Comparison of ENCODE assay signal across 12 cellular contexts in the genomic region with DNA sequence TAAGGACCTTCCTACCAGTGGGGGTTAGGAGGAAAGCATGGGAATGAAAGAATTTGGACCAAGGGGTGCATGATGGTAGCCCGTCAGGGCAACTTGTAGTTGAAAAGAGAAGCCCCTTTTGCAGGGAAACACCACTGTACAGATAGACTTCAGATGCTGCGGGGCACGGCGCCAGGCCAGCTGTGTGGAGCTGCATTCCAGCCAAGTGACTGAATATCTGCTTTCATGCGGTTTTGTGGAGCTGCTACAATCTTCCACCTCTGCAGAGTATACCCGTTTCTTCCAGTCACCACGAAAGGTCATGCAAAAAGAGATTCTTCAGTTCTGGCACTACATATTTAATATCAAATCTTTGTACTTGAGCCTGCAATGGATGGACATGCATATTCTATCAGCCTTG.
A peak's percentile ranks its signal among the peaks of the same experiment; 100 is the strongest.
DNase-seq lines count a peak whose midpoint lies in the region; ATAC-seq and TF ChIP-seq lines count a peak whose summit lies in the region.
"Had no signal": no experiment of that assay in that cellular context is flagged by ENCODE, and none has a peak within 500 bp of the region (broad histone marks: within the 10 kb centered on the region; RNA-seq: fewer than 3 reads in every experiment).

No MANE protein-coding gene starts in this region.

- WGBS in heart right ventricle, 2 donors, result 46 to 52% methylated on average over 7 of the region's 7 CpGs
- 28 to 35% methylated on average over 7 of the region's 7 CpGs for WGBS in aorta, 2 donors

- peaks cover 3 to 49% (median 35%) of the 10 kb centered on the region in 9 donors for H3K4me1 ChIP-seq in heart right ventricle
- no peaks in the 10 kb centered on the region for H3K4me1 ChIP-seq in aorta (ENCODE audit: control insufficient read depth in 1 of 2, insufficient read depth in 2 of 2, low read length in 2 of 2)

- intact Hi-C loops in heart right ventricle (cut with DNase I) (loop anchor here in 1 of 10 donors (5.0 kb wide), 1 partner anchor 50 kb away; no protein-coding TSS in a partner anchor), aorta (cut with DNase I) (no loop called here)

- no peak for TF ChIP-seq CTCF in heart right ventricle (IDR thresholded peaks at IDR 0.05)

- no peaks in the 10 kb centered on the region for H3K9me3 ChIP-seq in heart right ventricle
- H3K9me3 ChIP-seq in aorta (ENCODE audit: control insufficient read depth, low read length), result no peaks in the 10 kb centered on the region

- ATAC-seq in heart right ventricle (peak; percentile 52 to 89 (median 71)), HG02610 (IDR thresholded peaks at IDR 0.05; ENCODE audit: unreplicated experiment) (no peak), GM21528 (IDR thresholded peaks at IDR 0.05; ENCODE audit: low FRiP score, unreplicated experiment) (no peak), aorta (ENCODE audit: low FRiP score) (no peak)

- H3K27ac ChIP-seq in angular gyrus (ENCODE audit: low read depth, low read length) (peak overlapping the region; percentile 99), heart right ventricle (peak overlapping the region in 2 of 10 donors; percentile 18 to 54), aorta (ENCODE audit: low read depth in 1 of 2, low read length in 2 of 2) (no peak overlapping the region)

- DNase-seq in ELR (ENCODE audit: low read depth), result peak; percentile 87
- DNase-seq in heart right ventricle, result peak; percentile 60 to 68
- peak; percentile 93 for DNase-seq in putamen (ENCODE audit: low spot score)
- DNase-seq in NCI-H1092 (lab: John Stamatoyannopoulos, UW), result no peak
- DNase-seq in aorta, result no peak
- DNase-seq: activated naive CD4-positive, alpha-beta T cell treated with anti-CD3 and anti-CD28 coated beads, Interleukin-2, amount 10 ng/mL, durations not matched to agents 7 days and 5 days; DMS79; NCI-H187 treated with DMSO at 0.1 percent for 48 hours; stimulated activated CD4-positive, alpha-beta T cell treated with anti-CD3 and anti-CD28 coated beads, Interleukin-12 subunit alpha, Interleukin-12 subunit beta, amount 100 ng/mL, for 4 hours had no signal

- H3K27me3 ChIP-seq in heart right ventricle (no peaks in the 10 kb centered on the region), aorta (ENCODE audit: control insufficient read depth in 1 of 2, insufficient read depth in 2 of 2, low read length in 1 of 2) (no peaks in the 10 kb centered on the region)

- H3K36me3 ChIP-seq in heart right ventricle, result peaks cover 0 to 14% (median 0%) of the 10 kb centered on the region in 9 donors
- H3K36me3 ChIP-seq in aorta (ENCODE audit: control insufficient read depth in 1 of 2, insufficient read depth in 2 of 2, low read length in 1 of 2), result no peaks in the 10 kb centered on the region

- H3K4me3 ChIP-seq in heart right ventricle, result no peak overlapping the region
- H3K4me3 ChIP-seq in aorta (ENCODE audit: low read length in 2 of 2), result no peak overlapping the region

Comparison
In these comparisons a context has a peak if more than half of its experiments do, and no peak if none do; other contexts are left out.
1. DNase-seq: peak in ELR (single experiment), heart right ventricle (2 of 2) and putamen (single experiment); none in NCI-H1092 (single experiment) and aorta (0 of 2).
2. ATAC-seq: peak in heart right ventricle (8 of 8); none in HG02610 (single experiment), GM21528 (single experiment) and aorta (single experiment).